In genomic region chr11:131609921-131610320, GRCh38 we compare ENCODE assay signal across 15 cellular contexts.
"Had no signal": no experiment of that assay in that cellular context is flagged by ENCODE, and none has a peak within 500 bp of the region (broad histone marks: within the 10 kb centered on the region; RNA-seq: fewer than 3 reads in every experiment).

No MANE protein-coding gene starts in this region.

- H3K27me3 ChIP-seq: testis had no signal

- H3K4me3 ChIP-seq: breast epithelium, lung, psoas muscle, testis had no signal

- H3K4me3 Mint-ChIP-seq: naive thymus-derived CD8-positive, alpha-beta T cell had no signal

- DNase-seq: activated CD4-positive, alpha-beta T cell treated with anti-CD3 and anti-CD28 coated beads, Interleukin-2, amount 50 U/mL, for 4 hours; activated naive CD4-positive, alpha-beta T cell treated with anti-CD3 and anti-CD28 coated beads, Interleukin-2, amount 50 U/mL, for 16 hours; activated T-cell treated with anti-CD3 and anti-CD28 coated beads, Interleukin-2, amount 50 U/mL, for 1 hour; effector CD4-positive, alpha-beta T cell; kidney glomerular epithelial cell; naive thymus-derived CD8-positive, alpha-beta T cell; psoas muscle; stimulated activated CD4-positive, alpha-beta T cell treated with anti-CD3 and anti-CD28 coated beads, Interleukin-12 subunit alpha, Interleukin-12 subunit beta, amount 100 ng/mL, for 4 hours; stimulated activated naive CD4-positive, alpha-beta T cell; testis had no signal

- H3K36me3 ChIP-seq: breast epithelium, neutrophil had no signal

- H3K27ac ChIP-seq: breast epithelium, neutrophil, psoas muscle, testis had no signal

- H3K9me3 ChIP-seq: breast epithelium, neutrophil, psoas muscle, testis had no signal

- H3K4me1 ChIP-seq: breast epithelium, psoas muscle, testis had no signal

- ATAC-seq: activated CD4-positive, CD25-positive, alpha-beta regulatory T cell treated with anti-CD3 and anti-CD28 coated beads, Interleukin-2, amount 50 U/mL, for 24 hours; naive thymus-derived CD8-positive, alpha-beta T cell; psoas muscle; sciatic nerve had no signal

- H3K27ac Mint-ChIP-seq: naive thymus-derived CD8-positive, alpha-beta T cell had no signal

- H3K4me1 Mint-ChIP-seq: naive thymus-derived CD8-positive, alpha-beta T cell had no signal
